10 cellular contexts compared by ENCODE assay signal in genomic region chr17:77863814-77864161, GRCh38.
DNase-seq lines count a peak whose midpoint lies in the region; FAIRE-seq and TF ChIP-seq lines count a peak whose summit lies in the region.
"Had no signal": no experiment of that assay in that cellular context is flagged by ENCODE, and none has a peak within 500 bp of the region (broad histone marks: within the 10 kb centered on the region; RNA-seq: fewer than 3 reads in every experiment).

No MANE protein-coding gene starts in this region.

- H2BK15ac ChIP-seq in H1 (ENCODE audit: low read length) = no peak overlapping the region
- H2BK15ac ChIP-seq in neuronal stem cell (ENCODE audit: low read length) = peak overlapping the region; percentile 45

- H3K27me3 ChIP-seq in H1 (replicated peaks in 1 of 4; ENCODE audit: control insufficient read depth in 3 of 4, extremely low read depth in 1 of 4, insufficient read depth in 3 of 4, low read length in 3 of 4) = 0 out of 7 replicates have a peak, but pooled peaks cover 0 to 2% (median 0%) of the 10 kb centered on the region in 4 experiments
- peaks cover 0 to 20% (median 0%) of the 10 kb centered on the region in 3 experiments for H3K27me3 ChIP-seq in neuronal stem cell (ENCODE audit: control insufficient read depth in 3 of 3, insufficient read depth in 3 of 3, low read depth in 1 of 3, low read length in 3 of 3)
- no peaks in the 10 kb centered on the region for H3K27me3 ChIP-seq in A673 (replicated peaks; ENCODE audit: insufficient read depth, low read depth, low read length, poor library complexity)

- no peak overlapping the region for H4K5ac ChIP-seq in H1 (ENCODE audit: insufficient read length, low read depth, low read length)

- no peak for TF ChIP-seq RAD21 in H1 (IDR thresholded peaks at IDR 0.05 in 1 of 2, conservative IDR thresholded peaks at IDR 0.05 in 1 of 2; ENCODE audit: low read depth in 2 of 2, low read length in 2 of 2)

- no peak overlapping the region for H2BK12ac ChIP-seq in H1 (ENCODE audit: low read depth, low read length)
- no peak overlapping the region for H2BK12ac ChIP-seq in neuronal stem cell (ENCODE audit: low read length)

- no peaks in the 10 kb centered on the region for H4K20me1 ChIP-seq in H1 (replicated peaks in 1 of 2; ENCODE audit: control insufficient read depth in 1 of 2, insufficient read depth in 2 of 2, low read length in 2 of 2)

- no peak overlapping the region for H3K4me2 ChIP-seq in H1 (ENCODE audit: insufficient read depth in 1 of 2, low read depth in 2 of 2, low read length in 2 of 2)
- H3K4me2 ChIP-seq in neuronal stem cell (ENCODE audit: insufficient read depth, low read length, poor library complexity, severe bottlenecking) = no peak overlapping the region

- TF ChIP-seq POLR2A in H1 (IDR thresholded peaks at IDR 0.05; ENCODE audit: control extremely low read depth in 1 of 2, low read depth in 2 of 2, low read length in 2 of 2) = no peak

- CTCF ChIA-PET in H1 (lab: Charles Lee; ENCODE audit: partially characterized antibody) (interaction anchor here (1.1 to 1.4 kb wide), 3 partner anchors 11 to 322 kb away, joined by 3 to 4 read pairs (median 4); no protein-coding TSS in a partner anchor), A673 (lab: Charles Lee) (no interaction called here)

- no peak overlapping the region for H2BK20ac ChIP-seq in H1 (ENCODE audit: low read length)

- peaks cover 0 to 7% (median 0%) of the 10 kb centered on the region in 4 experiments; a peak in 3 of 7 replicates for H3K4me1 ChIP-seq in H1 (replicated peaks in 1 of 4; ENCODE audit: control insufficient read depth in 3 of 4, insufficient read depth in 4 of 4, low read length in 3 of 4)
- peaks cover 2 to 7% of the 10 kb centered on the region in 2 donors for H3K4me1 ChIP-seq in neuronal stem cell (ENCODE audit: control insufficient read depth in 2 of 2, insufficient read depth in 1 of 2, low read depth in 1 of 2, low read length in 2 of 2)
- H3K4me1 ChIP-seq in A673 (ENCODE audit: insufficient read depth, low read length, poor library complexity, severe bottlenecking) = no peaks in the 10 kb centered on the region

- BruUV-seq in A673 (replicated peaks; lab: Mats Ljungman, UMichigan) = no TSS peak

- H3K4ac ChIP-seq in H1 (replicated peaks; ENCODE audit: insufficient read length, low read depth, low read length) (no peak overlapping the region), neuronal stem cell (ENCODE audit: low read length) (no peak overlapping the region)

- peak; percentile 76 for DNase-seq in CMK (ENCODE audit: low read depth)
- DNase-seq in NCI-H2029 treated with DMSO at 0.1 percent for 48 hours (lab: John Stamatoyannopoulos, UW) = peak; percentile 6
- no peak for DNase-seq in H1 (ENCODE audit: low read depth in 1 of 2, low spot score in 2 of 2)
- no peak for DNase-seq in neuronal stem cell (ENCODE audit: low spot score)
- no peak for DNase-seq in mesenteric fat pad (ENCODE audit: low spot score)
- no peak for DNase-seq in activated naive CD4-positive, alpha-beta T cell (lab: John Stamatoyannopoulos, UW)
- no peak for DNase-seq in A673 (ENCODE audit: low spot score)
- DNase-seq in anterior cingulate cortex (lab: John Stamatoyannopoulos, UW) = no peak

- H4K8ac ChIP-seq in H1 (ENCODE audit: extremely low read depth, insufficient read depth, low read length) (no peak overlapping the region), neuronal stem cell (ENCODE audit: low read depth, low read length) (no peak overlapping the region)

- FAIRE-seq in H1 (lab: Jason Lieb, UNC) = no peak
- FAIRE-seq: endometrium, G401.6 had no signal

- H3K79me1 ChIP-seq in H1 (ENCODE audit: low read depth, low read length) (no peaks in the 10 kb centered on the region), neuronal stem cell (ENCODE audit: low read depth, low read length) (no peaks in the 10 kb centered on the region)

- H3K27ac ChIP-seq in H1 (ENCODE audit: low read depth, low read length) (no peak overlapping the region), neuronal stem cell (replicated peaks; ENCODE audit: low read length) (no peak overlapping the region), A673 (ENCODE audit: low read depth, low read length, poor library complexity, severe bottlenecking) (no peak overlapping the region)

- intact Hi-C loops in A673 (cut with micrococcal nuclease; ENCODE audit: unreplicated experiment) = no loop called here

- H3K56ac ChIP-seq in H1 (replicated peaks; ENCODE audit: insufficient read length, low read depth, low read length) = no peak overlapping the region

- H3K14ac ChIP-seq in H1 (ENCODE audit: insufficient read length) (no peak overlapping the region), neuronal stem cell (ENCODE audit: low read length) (no peak overlapping the region)

- H2AFZ ChIP-seq in H1 (ENCODE audit: low read length) (no peak overlapping the region), neuronal stem cell (ENCODE audit: low read length) (peak overlapping the region; percentile 64)

- H4K91ac ChIP-seq in H1 (replicated peaks; ENCODE audit: insufficient read length, low read length) (peak overlapping the region; percentile 1), neuronal stem cell (ENCODE audit: low read depth, low read length, poor library complexity) (no peak overlapping the region)

- H3K23ac ChIP-seq in H1 (ENCODE audit: insufficient read length) = no peak overlapping the region
- no peak overlapping the region for H3K23ac ChIP-seq in neuronal stem cell (ENCODE audit: low read depth, low read length, poor library complexity)

- TF ChIP-seq CTCF in H1 (IDR thresholded peaks at IDR 0.05; ENCODE audit: control extremely low read depth in 1 of 3, insufficient read depth in 1 of 3, low read depth in 1 of 3, low read length in 3 of 3) (no peak), A673 (conservative IDR thresholded peaks at IDR 0.05; ENCODE audit: low read depth, low read length) (no peak)

- H2AK5ac ChIP-seq in H1 (ENCODE audit: low read depth, low read length) = no peak overlapping the region
- H2AK5ac ChIP-seq in neuronal stem cell (ENCODE audit: low read depth, low read length) = no peak overlapping the region

- no peak overlapping the region for H3K18ac ChIP-seq in H1 (ENCODE audit: extremely low read depth, low read length)
- H3K18ac ChIP-seq in neuronal stem cell (ENCODE audit: low read length) = peak overlapping the region; percentile 8

- peaks cover 7% of the 10 kb centered on the region; the same call in 1 of the 2 replicates for H3K23me2 ChIP-seq in H1 (ENCODE audit: low read depth, low read length)

- 78% methylated on average over 8 of the region's 12 CpGs; no CpG with 5 or more reads in 1 of the 2 experiments for WGBS in H1 (ENCODE audit: extremely low coverage in 1 of 2, insufficient coverage in 1 of 2, insufficient read length in 1 of 2, insufficient replicate concordance in 2 of 2, low coverage in 1 of 2, low lambda C conversion rate in 2 of 2, missing lambda C conversion rate in 1 of 2), 2 experiments
- no CpG with 5 or more reads among the region's 12 CpGs for WGBS in neuronal stem cell (ENCODE audit: extremely low coverage in 2 of 2, insufficient read length in 2 of 2, insufficient replicate concordance in 1 of 2), 2 donors

- no peaks in the 10 kb centered on the region for H3K79me2 ChIP-seq in H1 (ENCODE audit: control insufficient read depth in 1 of 2, insufficient read depth in 2 of 2, low read length in 2 of 2)

- H2BK120ac ChIP-seq in H1 (replicated peaks; ENCODE audit: low read depth, low read length) (no peak overlapping the region), neuronal stem cell (ENCODE audit: low read depth, low read length) (no peak overlapping the region)

- H3K36me3 ChIP-seq in H1 (ENCODE audit: control insufficient read depth in 2 of 4, insufficient read depth in 4 of 4, low read length in 3 of 4) (no peaks in the 10 kb centered on the region), neuronal stem cell (replicated peaks in 1 of 2; ENCODE audit: control insufficient read depth in 2 of 2, insufficient read depth in 2 of 2, low read length in 2 of 2) (no peaks in the 10 kb centered on the region), A673 (ENCODE audit: insufficient read depth, low read length, poor library complexity, severe bottlenecking) (no peaks in the 10 kb centered on the region)

- H3K4me3 ChIP-seq in H1 (ENCODE audit: extremely low read depth in 1 of 4, insufficient read depth in 2 of 4, low read depth in 3 of 4, low read length in 4 of 4) (no peak overlapping the region), neuronal stem cell (ENCODE audit: low read length in 2 of 2) (no peak overlapping the region), A673 (ENCODE audit: low read depth, low read length, poor library complexity, severe bottlenecking) (no peak overlapping the region)

- TF ChIP-seq EP300 in H1 (IDR thresholded peaks at IDR 0.05; ENCODE audit: borderline replicate concordance in 1 of 2, low read depth in 2 of 2, low read length in 2 of 2) = no peak

- POLR2A ChIA-PET in H1 (lab: Charles Lee; ENCODE audit: partially characterized antibody) (no interaction called here), A673 (lab: Charles Lee; ENCODE audit: low non-redundant PET) (no interaction called here)

- H2BK5ac ChIP-seq in H1 (ENCODE audit: low read depth, low read length) (no peak overlapping the region), neuronal stem cell (ENCODE audit: low read length) (no peak overlapping the region)

- H3K9me3 ChIP-seq in H1 (ENCODE audit: insufficient read depth in 2 of 2, low read depth in 1 of 2, low read length in 1 of 2) = no peaks in the 10 kb centered on the region
- peaks cover 0 to 2% of the 10 kb centered on the region in 2 donors for H3K9me3 ChIP-seq in neuronal stem cell (replicated peaks in 1 of 2; ENCODE audit: control insufficient read depth in 2 of 2, insufficient read depth in 1 of 2, low read depth in 1 of 2, low read length in 2 of 2)
- H3K9me3 ChIP-seq in A673 (ENCODE audit: low read depth, low read length, poor library complexity, severe bottlenecking) = no peaks in the 10 kb centered on the region

- H3K9ac ChIP-seq in H1 (replicated peaks in 1 of 4; ENCODE audit: extremely low read depth in 1 of 4, low read depth in 3 of 4, low read length in 3 of 4) = no peak overlapping the region; a peak in 1 of 7 replicates
- H3K9ac ChIP-seq in neuronal stem cell (ENCODE audit: low read depth, low read length, poor library complexity) = no peak overlapping the region

TF ChIP-seq in H1, 55 proteins besides CTCF, POLR2A, EP300 and RAD21 (continues in another document):
- no peak for TF ChIP-seq RFX5 (IDR thresholded peaks at IDR 0.05; ENCODE audit: borderline replicate concordance, low read depth, low read length)

Comparison
In these comparisons a context has a peak if more than half of its experiments do, and no peak if none do; other contexts are left out.
1. DNase-seq: peak in CMK (single experiment) and NCI-H2029 treated with DMSO at 0.1 percent for 48 hours (single experiment); none in H1 (0 of 2), neuronal stem cell (single experiment), mesenteric fat pad (single experiment), activated naive CD4-positive, alpha-beta T cell (0 of 4), A673 (single experiment) and anterior cingulate cortex (0 of 58).